2 cellular contexts compared by ENCODE assay signal in genomic region chr12:120709976-120710804, GRCh38.
TF ChIP-seq lines count a peak whose summit lies in the region.

Gene UNC119B, plus strand, starts transcription at chr12:120710458. Its CDS starts 17 bp downstream, at chr12:120710475.

TF ChIP-seq in HEK293, 187 proteins besides CTCF, POLR2A, EP300 and RAD21 (continued from another document and continues in another):
- TF ChIP-seq ZNF514 (tag by site-specific recombination; IDR thresholded peaks at IDR 0.05), result no peak
- no peak for TF ChIP-seq ZNF398 (tag by site-specific recombination; IDR thresholded peaks at IDR 0.05)
- TF ChIP-seq ZNF16 (tag by site-specific recombination; IDR thresholded peaks at IDR 0.05; ENCODE audit: low read depth), result no peak
- TF ChIP-seq ZNF280C (tag by site-specific recombination; IDR thresholded peaks at IDR 0.05), result no peak
- peak; percentile 67 for TF ChIP-seq ZBTB26 (tag by site-specific recombination; optimal IDR thresholded peaks at IDR 0.05)
- 0 out of 2 replicates have a peak, but pooled peaks have one; percentile 35 for TF ChIP-seq ZSCAN30 (tag by site-specific recombination; IDR thresholded peaks at IDR 0.05)
- TF ChIP-seq ZNF18 (tag by site-specific recombination; IDR thresholded peaks at IDR 0.05), result no peak
- TF ChIP-seq ZBTB17 (tag by site-specific recombination; IDR thresholded peaks at IDR 0.05), result peak; percentile 65; the same call in 1 of the 2 replicates
- TF ChIP-seq GLIS2 (tag by site-specific recombination; IDR thresholded peaks at IDR 0.05), result peak; percentile 27; the same call in 1 of the 2 replicates
- TF ChIP-seq ZNF10 (tag by site-specific recombination; IDR thresholded peaks at IDR 0.05), result no peak
- TF ChIP-seq BCL6B (tag by site-specific recombination; IDR thresholded peaks at IDR 0.05), result no peak
- TF ChIP-seq PRDM10 (tag by site-specific recombination; IDR thresholded peaks at IDR 0.05), result peak; percentile 88

TF ChIP-seq in WTC11, 78 proteins besides CTCF, POLR2A, EP300 and RAD21 (continued from another document):
- TF ChIP-seq PREB (CRISPR knock-in tag; IDR thresholded peaks at IDR 0.05; ENCODE audit: borderline replicate concordance) (no peak), SP1 (CRISPR knock-in tag; conservative IDR thresholded peaks at IDR 0.05) (peak; percentile 22; the same call in 1 of the 2 replicates), SMAD3 (CRISPR knock-in tag; IDR thresholded peaks at IDR 0.05; ENCODE audit: borderline replicate concordance) (peak; percentile 35; the same call in 1 of the 2 replicates), ZNF232 (CRISPR knock-in tag; IDR thresholded peaks at IDR 0.05) (0 out of 2 replicates have a peak, but pooled peaks have one; percentile 57), ZNF317 (CRISPR knock-in tag; IDR thresholded peaks at IDR 0.05; ENCODE audit: borderline replicate concordance, low read depth) (no peak; the same call in 1 of the 2 replicates), TCF7 (CRISPR knock-in tag; IDR thresholded peaks at IDR 0.05; ENCODE audit: low read depth) (no peak), CBFB (CRISPR knock-in tag; IDR thresholded peaks at IDR 0.05; ENCODE audit: low read depth) (no peak)
